20 cellular contexts compared by ENCODE assay signal in the genomic region with DNA sequence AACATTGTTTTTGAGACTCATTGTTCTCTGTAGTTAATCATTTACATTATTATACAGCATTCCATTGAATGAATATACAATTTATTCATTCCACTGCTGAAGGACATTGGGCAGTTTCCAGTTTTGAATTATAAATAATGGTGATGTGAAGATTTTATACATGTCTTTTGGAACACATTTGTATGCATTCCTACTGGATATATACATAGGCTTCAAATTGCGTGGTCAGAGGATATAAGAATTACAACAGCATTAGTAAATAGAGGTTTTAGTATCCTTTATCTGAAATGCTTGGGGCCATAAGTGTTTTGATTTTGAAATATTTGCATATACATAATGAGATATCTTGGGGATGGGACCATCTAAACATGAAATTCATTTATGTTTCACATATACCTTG.
"Had no signal": no experiment of that assay in that cellular context is flagged by ENCODE, and none has a peak within 500 bp of the region (broad histone marks: within the 10 kb centered on the region; RNA-seq: fewer than 3 reads in every experiment).

No MANE protein-coding gene starts in this region.

- H3K4me3 ChIP-seq: MG63 had no signal

- H3K27me3 ChIP-seq: MG63 had no signal

- H3K4me2 ChIP-seq: SK-N-SH had no signal

- H3K9me3 ChIP-seq: SK-N-SH had no signal

- H3K9me2 ChIP-seq: SK-N-SH had no signal

- H3K27ac ChIP-seq: RWPE1 had no signal

- H3K9ac ChIP-seq: SK-N-SH had no signal

- ATAC-seq: Panc1 had no signal

- DNase-seq: Karpas-422, KG1, MG63, NCI-H1092, NCI-H1105 treated with DMSO at 0.1 percent for 48 hours, NCI-H1417 treated with DMSO at 0.1 percent for 48 hours, NCI-H146, NCI-H1694 treated with DMSO at 0.1 percent for 48 hours, NCI-H2081 treated with DMSO at 0.1 percent for 48 hours, NCI-H2171, NCI-H226, NCI-H446, NCI-H510A, NCI-H524 treated with DMSO at 0.1 percent for 48 hours, NCI-H69, NCI-H774, SHP77, SK-N-SH had no signal
